ENCODE assay signal across 11 cellular contexts in the genomic region with DNA sequence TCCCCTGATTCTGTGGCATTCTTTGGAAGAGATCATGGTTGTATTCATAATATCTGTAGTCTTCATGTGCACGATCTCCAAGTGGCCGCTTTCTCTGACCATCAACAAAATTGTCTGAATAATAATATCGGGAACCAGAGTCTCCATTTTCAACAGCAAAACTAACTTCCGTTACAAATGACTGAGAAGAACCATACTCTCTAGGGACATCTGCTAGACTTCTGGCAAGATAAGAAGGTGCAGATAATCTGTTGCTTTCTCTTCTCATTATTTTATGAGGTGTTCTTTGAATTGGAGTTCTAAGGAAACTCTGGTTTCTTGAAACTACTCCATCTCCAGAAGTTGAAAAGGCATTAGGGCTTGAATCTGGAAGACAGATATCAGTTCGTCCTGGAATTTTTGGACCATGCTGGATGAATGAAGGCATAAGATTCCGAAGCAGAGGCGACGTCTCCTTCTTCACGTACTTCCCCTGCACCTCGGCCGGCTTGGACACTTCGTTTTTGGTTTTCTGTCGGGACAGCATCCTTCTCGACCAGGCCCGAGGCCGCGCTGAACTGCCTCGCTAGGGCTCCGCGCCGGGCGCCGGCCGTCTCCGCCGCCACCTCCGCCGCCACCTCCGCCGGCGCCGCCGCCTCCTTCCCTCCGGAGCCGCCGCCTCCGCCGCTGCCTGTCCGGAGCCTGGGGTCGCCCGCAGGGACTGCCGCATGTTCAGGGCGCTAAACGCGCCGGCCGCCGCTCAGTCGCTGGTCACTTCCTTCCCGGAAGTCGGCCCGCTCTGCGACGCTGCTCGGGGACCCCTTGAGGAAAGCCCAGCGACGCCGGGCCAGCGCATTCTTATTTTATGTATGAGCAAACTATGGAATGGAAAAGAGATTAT. TPM values are rescaled to one million over a fixed set of nuclear protein-coding genes. Genes with fewer than 3 reads are reported as not detected.
DNase-seq lines count a peak whose midpoint lies in the region; ATAC-seq and TF ChIP-seq lines count a peak whose summit lies in the region.
"Not testable (repeated sequence)": the region's sequence is repeated elsewhere in the genome, so short reads cannot be mapped to it uniquely, and the experiment has no call there.
"Had no signal": no experiment of that assay in that cellular context is flagged by ENCODE, and none has a peak within 500 bp of the region (broad histone marks: within the 10 kb centered on the region; RNA-seq: fewer than 3 reads in every experiment).

No MANE protein-coding gene starts in this region.

- not testable (repeated sequence) for H3K4me1 ChIP-seq in skeletal muscle satellite cell (ENCODE audit: control insufficient read depth, insufficient read depth, low read length)

- H3K4me2 ChIP-seq in skeletal muscle satellite cell (ENCODE audit: low read length), result peak overlapping the region; percentile 75

- H3K9ac ChIP-seq in skeletal muscle satellite cell (ENCODE audit: low read depth, low read length), result peak overlapping the region; percentile 58

- H3K36me3 ChIP-seq in skeletal muscle satellite cell (ENCODE audit: insufficient read depth, low read length), result not testable (repeated sequence)

- peak overlapping the region; percentile 35 to 44 for H3K4me3 ChIP-seq in cardiac fibroblast (replicated peaks in 1 of 2; ENCODE audit: low read depth in 2 of 2, low read length in 2 of 2)
- peak overlapping the region; percentile 62 for H3K4me3 ChIP-seq in skeletal muscle satellite cell (ENCODE audit: low read length)

- CTCF ChIA-PET in activated CD4-positive, alpha-beta memory T cell treated with anti-CD3 and anti-CD28 coated beads for 36 hours (lab: Charles Lee), result not testable (repeated sequence)

- peaks cover 10% of the 10 kb centered on the region for H3K27me3 Mint-ChIP-seq in activated CD4-positive, alpha-beta memory T cell treated with anti-CD3 and anti-CD28 coated beads for 36 hours

- peak overlapping the region; percentile 69 for H3K4me3 Mint-ChIP-seq in activated CD4-positive, alpha-beta memory T cell treated with anti-CD3 and anti-CD28 coated beads for 36 hours

- DNase-seq in GM13977 (ENCODE audit: low spot score) (peak; percentile 8), cardiac fibroblast (ENCODE audit: low read depth in 2 of 2) (peak; percentile 22), iPS-NIHi11 (ENCODE audit: low spot score) (peak; percentile 10), ureter (ENCODE audit: low spot score) (peak; percentile 45)
- DNase-seq in activated CD4-positive, alpha-beta memory T cell treated with anti-CD3 and anti-CD28 coated beads for 36 hours, result peak; percentile 41

- H3K36me3 Mint-ChIP-seq in activated CD4-positive, alpha-beta memory T cell treated with anti-CD3 and anti-CD28 coated beads for 36 hours, result not testable (repeated sequence)

- H3K9me3 Mint-ChIP-seq in activated CD4-positive, alpha-beta memory T cell treated with anti-CD3 and anti-CD28 coated beads for 36 hours, result not testable (repeated sequence)

- H3K27ac Mint-ChIP-seq in activated CD4-positive, alpha-beta memory T cell treated with anti-CD3 and anti-CD28 coated beads for 36 hours, result peak overlapping the region; percentile 4

- POLR2A ChIA-PET in activated CD4-positive, alpha-beta memory T cell treated with anti-CD3 and anti-CD28 coated beads for 36 hours (lab: Charles Lee), result not testable (repeated sequence)

- H3K4me1 Mint-ChIP-seq in activated CD4-positive, alpha-beta memory T cell treated with anti-CD3 and anti-CD28 coated beads for 36 hours (ENCODE audit: low read depth), result not testable (repeated sequence)

- ATAC-seq in GM21737 (IDR thresholded peaks at IDR 0.05; ENCODE audit: unreplicated experiment) (peak; percentile 61), HG03460 (IDR thresholded peaks at IDR 0.05; ENCODE audit: unreplicated experiment) (peak; percentile 66)

- H3K27me3 ChIP-seq in skeletal muscle satellite cell (ENCODE audit: control insufficient read depth, insufficient read depth, low read length), result not testable (repeated sequence)

- TF ChIP-seq CTCF in GM13977 (IDR thresholded peaks at IDR 0.05; ENCODE audit: extremely low read depth, insufficient read depth, missing control alignments); cardiac fibroblast (IDR thresholded peaks at IDR 0.05; ENCODE audit: low read depth, low read length): not testable (repeated sequence)

- intact Hi-C loops in activated CD4-positive, alpha-beta memory T cell treated with anti-CD3 and anti-CD28 coated beads for 36 hours (cut with micrococcal nuclease), result not testable (repeated sequence)

- in situ Hi-C loops in GM13977 (cut with MboI; ENCODE audit: low pct_unique_long_range_greater_than_20kb, low sequenced_read_pairs, unreplicated experiment), result loop anchor here (25.0 kb wide), 1 partner anchor 349 kb away; no protein-coding TSS in a partner anchor

- H3K9me3 ChIP-seq in skeletal muscle satellite cell (replicated peaks; ENCODE audit: low read length), result not testable (repeated sequence)

RNA-seq across cellular contexts. Expression of a gene that starts 6.4 kb away (rescaled TPM):
- total RNA-seq in activated CD4-positive, alpha-beta memory T cell treated with anti-CD3 and anti-CD28 coated beads for 36 hours, result under 1 TPM; 0.44 to 0.50 TPM
- 1.1 and 1.8 TPM in 2 replicates for total RNA-seq in skeletal muscle satellite cell (2012; rRNA removed)
- total RNA-seq in ureter, result 1.8 TPM
- total RNA-seq: MCF 10A; neural crest cell; T-helper 2 cell treated with Interferon-gamma antibody and Interleukin-4, amounts not matched to agents 100 ng/mL and 5 ng/mL, for 36 hours had no signal

Comparison
In these comparisons a context has a peak if more than half of its experiments do, and no peak if none do; other contexts are left out.
1. Peak in every context shown above with its lines: DNase-seq, ATAC-seq and H3K4me3 ChIP-seq.